In the genomic region with DNA sequence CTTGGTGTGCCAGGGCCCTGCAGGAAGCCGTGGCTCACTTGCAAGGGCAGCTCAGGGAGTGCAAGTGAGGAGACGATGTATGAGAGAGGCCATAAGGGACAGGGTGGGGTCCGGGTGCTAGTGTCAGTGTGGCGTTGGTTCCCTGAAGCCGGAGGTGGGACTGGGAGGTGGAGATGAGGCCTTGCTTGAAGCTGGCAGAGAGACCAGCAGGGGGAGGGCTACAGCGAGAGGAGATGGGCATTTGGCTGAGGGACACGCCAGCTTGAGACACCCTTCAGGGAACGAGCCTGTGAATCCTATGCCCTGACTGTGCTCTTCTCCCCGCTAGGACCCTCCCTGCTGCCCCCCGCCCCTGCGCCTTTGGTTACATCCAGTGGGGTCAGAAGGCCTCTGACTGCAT, we compare ENCODE assay signal across 1 cellular context.
TF ChIP-seq lines count a peak whose summit lies in the region.

No MANE protein-coding gene starts in this region.

TF ChIP-seq in WTC11, 78 proteins besides CTCF, POLR2A, EP300 and RAD21 (continued from another document):
- TF ChIP-seq ZNF532 (CRISPR knock-in tag; IDR thresholded peaks at IDR 0.05; ENCODE audit: borderline replicate concordance) (no peak), MYBL2 (CRISPR knock-in tag; IDR thresholded peaks at IDR 0.05) (no peak), USF1 (CRISPR knock-in tag; IDR thresholded peaks at IDR 0.05) (no peak), JUN (CRISPR knock-in tag; IDR thresholded peaks at IDR 0.05) (no peak), CREB1 (CRISPR knock-in tag; IDR thresholded peaks at IDR 0.05) (no peak), CDX4 (CRISPR knock-in tag; IDR thresholded peaks at IDR 0.05; ENCODE audit: borderline replicate concordance) (no peak)
- TF ChIP-seq, protein P1, sequence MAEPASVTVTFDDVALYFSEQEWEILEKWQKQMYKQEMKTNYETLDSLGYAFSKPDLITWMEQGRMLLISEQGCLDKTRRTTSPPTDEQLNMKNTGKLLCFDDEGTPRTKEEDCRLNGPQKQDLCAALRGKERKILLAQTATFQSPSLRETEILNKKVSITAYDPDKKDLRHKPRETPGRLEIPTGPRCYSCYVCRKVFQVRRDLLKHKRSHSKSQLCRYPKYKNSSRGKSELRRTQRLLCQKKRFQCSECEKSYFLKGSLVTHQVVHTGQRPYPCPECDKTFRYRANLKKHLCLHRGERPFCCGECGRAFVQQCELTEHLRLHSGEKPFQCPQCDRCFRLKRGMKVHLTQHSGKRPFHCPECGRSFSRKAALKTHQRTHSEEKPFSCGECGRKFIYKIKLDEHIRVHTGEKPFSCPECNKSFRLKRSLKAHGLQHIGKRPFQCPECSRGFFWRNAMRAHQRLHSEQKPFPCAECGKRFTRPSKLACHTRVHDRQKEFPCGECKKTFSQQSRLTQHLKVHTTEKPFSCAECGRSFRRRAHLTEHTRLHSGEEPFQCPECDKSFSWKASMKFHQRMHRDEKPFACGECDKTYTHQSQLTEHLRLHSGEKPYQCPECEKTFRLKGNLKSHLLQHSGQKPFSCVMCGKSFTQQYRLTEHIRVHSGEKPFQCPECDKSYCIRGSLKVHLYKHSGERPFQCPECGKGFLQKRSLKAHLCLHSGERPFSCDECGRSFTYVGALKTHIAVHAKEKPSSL (CRISPR knock-in tag; conservative IDR thresholded peaks at IDR 0.05) = no peak
